ENCODE assay signal across 1 cellular context in the genomic region with DNA sequence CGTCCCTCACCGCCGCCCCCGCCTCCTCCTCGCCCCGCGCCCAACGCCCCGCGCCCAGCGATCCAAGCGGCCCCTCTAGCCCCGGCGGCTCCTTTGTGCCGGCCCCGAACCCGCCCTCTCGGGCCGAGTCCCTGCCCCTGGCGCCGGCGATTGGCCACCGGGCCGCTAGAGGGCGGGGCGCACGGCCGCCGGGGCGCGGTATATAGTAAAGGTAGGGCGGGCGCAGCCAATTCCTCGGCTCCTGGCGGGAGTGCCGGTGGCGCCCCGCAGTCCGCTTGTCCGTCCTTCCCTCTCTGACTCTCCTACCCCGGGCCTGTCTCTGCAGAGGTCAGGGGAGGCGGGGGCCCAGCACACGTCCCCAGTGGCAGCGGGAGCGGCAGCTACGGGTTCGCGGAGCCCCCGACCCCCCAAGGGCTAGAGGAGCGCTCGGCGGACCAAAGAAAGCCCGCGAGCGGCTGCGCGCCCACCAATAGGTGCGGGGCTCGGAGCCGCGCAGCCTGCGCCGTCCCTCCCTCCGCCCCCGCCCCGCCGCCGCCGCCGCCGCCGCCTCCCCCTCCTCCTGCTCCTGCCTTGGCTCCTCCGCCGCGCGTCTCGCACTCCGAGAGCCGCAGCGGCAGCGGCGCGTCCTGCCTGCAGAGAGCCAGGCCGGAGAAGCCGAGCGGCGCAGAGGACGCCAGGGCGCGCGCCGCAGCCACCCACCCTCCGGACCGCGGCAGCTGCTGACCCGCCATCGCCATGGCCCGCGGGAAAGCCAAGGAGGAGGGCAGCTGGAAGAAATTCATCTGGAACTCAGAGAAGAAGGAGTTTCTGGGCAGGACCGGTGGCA.
TF ChIP-seq lines count a peak whose summit lies in the region.

A gene (plus strand): TSS at position 596 of the 826 bp plus-strand sequence. CDS start 140 bp downstream, at position 736.

TF ChIP-seq in WTC11, 78 proteins besides CTCF, POLR2A, EP300 and RAD21 (continued from another document):
- TF ChIP-seq, protein P1, sequence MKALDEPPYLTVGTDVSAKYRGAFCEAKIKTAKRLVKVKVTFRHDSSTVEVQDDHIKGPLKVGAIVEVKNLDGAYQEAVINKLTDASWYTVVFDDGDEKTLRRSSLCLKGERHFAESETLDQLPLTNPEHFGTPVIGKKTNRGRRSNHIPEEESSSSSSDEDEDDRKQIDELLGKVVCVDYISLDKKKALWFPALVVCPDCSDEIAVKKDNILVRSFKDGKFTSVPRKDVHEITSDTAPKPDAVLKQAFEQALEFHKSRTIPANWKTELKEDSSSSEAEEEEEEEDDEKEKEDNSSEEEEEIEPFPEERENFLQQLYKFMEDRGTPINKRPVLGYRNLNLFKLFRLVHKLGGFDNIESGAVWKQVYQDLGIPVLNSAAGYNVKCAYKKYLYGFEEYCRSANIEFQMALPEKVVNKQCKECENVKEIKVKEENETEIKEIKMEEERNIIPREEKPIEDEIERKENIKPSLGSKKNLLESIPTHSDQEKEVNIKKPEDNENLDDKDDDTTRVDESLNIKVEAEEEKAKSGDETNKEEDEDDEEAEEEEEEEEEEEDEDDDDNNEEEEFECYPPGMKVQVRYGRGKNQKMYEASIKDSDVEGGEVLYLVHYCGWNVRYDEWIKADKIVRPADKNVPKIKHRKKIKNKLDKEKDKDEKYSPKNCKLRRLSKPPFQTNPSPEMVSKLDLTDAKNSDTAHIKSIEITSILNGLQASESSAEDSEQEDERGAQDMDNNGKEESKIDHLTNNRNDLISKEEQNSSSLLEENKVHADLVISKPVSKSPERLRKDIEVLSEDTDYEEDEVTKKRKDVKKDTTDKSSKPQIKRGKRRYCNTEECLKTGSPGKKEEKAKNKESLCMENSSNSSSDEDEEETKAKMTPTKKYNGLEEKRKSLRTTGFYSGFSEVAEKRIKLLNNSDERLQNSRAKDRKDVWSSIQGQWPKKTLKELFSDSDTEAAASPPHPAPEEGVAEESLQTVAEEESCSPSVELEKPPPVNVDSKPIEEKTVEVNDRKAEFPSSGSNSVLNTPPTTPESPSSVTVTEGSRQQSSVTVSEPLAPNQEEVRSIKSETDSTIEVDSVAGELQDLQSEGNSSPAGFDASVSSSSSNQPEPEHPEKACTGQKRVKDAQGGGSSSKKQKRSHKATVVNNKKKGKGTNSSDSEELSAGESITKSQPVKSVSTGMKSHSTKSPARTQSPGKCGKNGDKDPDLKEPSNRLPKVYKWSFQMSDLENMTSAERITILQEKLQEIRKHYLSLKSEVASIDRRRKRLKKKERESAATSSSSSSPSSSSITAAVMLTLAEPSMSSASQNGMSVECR (CRISPR knock-in tag; IDR thresholded peaks at IDR 0.05; ENCODE audit: borderline replicate concordance) = 0 out of 2 replicates have a peak, but pooled peaks have one; percentile 62
- TF ChIP-seq KAT7 (CRISPR knock-in tag; IDR thresholded peaks at IDR 0.05; ENCODE audit: borderline replicate concordance) (peak; percentile 62; the same call in 1 of the 2 replicates), SP1 (CRISPR knock-in tag; conservative IDR thresholded peaks at IDR 0.05) (peak; percentile 11; the same call in 1 of the 2 replicates), ESRRA (CRISPR knock-in tag; IDR thresholded peaks at IDR 0.05; ENCODE audit: borderline replicate concordance) (peak; percentile 12; the same call in 1 of the 2 replicates), CBFB (CRISPR knock-in tag; IDR thresholded peaks at IDR 0.05; ENCODE audit: low read depth) (no peak), CREB1 (CRISPR knock-in tag; IDR thresholded peaks at IDR 0.05) (no peak), JUN (CRISPR knock-in tag; IDR thresholded peaks at IDR 0.05) (no peak)
